In the genomic region with DNA sequence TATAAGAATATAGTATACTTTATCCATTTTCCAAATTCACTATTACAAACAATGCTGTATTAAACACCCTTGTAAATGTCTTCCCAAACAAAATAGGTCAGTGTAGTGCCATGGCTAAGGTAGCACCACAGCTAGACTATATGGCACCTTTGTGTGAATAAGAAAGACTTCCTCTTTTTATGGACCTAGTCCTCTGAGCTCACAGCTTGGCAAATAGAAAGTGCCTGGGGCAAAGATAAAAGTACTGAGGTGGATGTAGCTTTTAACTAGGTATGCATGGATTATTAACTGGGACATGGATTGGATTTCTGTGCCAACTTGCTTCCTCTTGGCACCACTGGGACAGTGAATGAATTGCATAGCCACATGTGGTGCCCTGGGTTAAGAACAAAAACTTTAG, we compare ENCODE assay signal across 30 cellular contexts. TPM values are rescaled to one million over a fixed set of nuclear protein-coding genes. Genes with fewer than 3 reads are reported as not detected.
"Had no signal": no experiment of that assay in that cellular context is flagged by ENCODE, and none has a peak within 500 bp of the region (broad histone marks: within the 10 kb centered on the region; RNA-seq: fewer than 3 reads in every experiment).

No MANE protein-coding gene starts in this region.

- FAIRE-seq: urothelium cell line had no signal

- DNase-seq: dorsolateral prefrontal cortex; effector CD8-positive, alpha-beta T cell; endodermal cell; foreskin fibroblast; gastrocnemius medialis; head of caudate nucleus; kidney; left lung; naive thymus-derived CD8-positive, alpha-beta T cell; nephron progenitor cell; nucleus accumbens; right cardiac atrium; sigmoid colon; stimulated activated CD4-positive, alpha-beta T cell treated with anti-CD3 and anti-CD28 coated beads, Interleukin-2, amount 100 ng/mL, for 24 hours; stimulated activated CD4-positive, alpha-beta T cell treated with anti-CD3 and anti-CD28 coated beads, Interleukin-4, amount 100 ng/mL, for 4 hours; stimulated activated naive CD8-positive, alpha-beta T cell treated with anti-CD3 and anti-CD28 coated beads, Interleukin-15, Interleukin-2, amounts not matched to agents 100 U/mL and 50 U/mL, for 24 hours; substantia nigra; testis; upper lobe of left lung had no signal

- ATAC-seq: esophagus mucosa; gastrocnemius medialis; left lung; naive thymus-derived CD8-positive, alpha-beta T cell; right cardiac atrium; stimulated activated memory B cell treated with anti-CD40 and anti-IgM and Interleukin-4, amounts not matched to agents 10 μg/mL and 1 μg/mL and 100 μg/mL, for 72 hours; stimulated activated naive CD8-positive, alpha-beta T cell treated with anti-CD3 and anti-CD28 coated beads, Interleukin-15, Interleukin-2, amounts not matched to agents 100 U/mL and 50 U/mL, for 24 hours had no signal

RNA-seq across cellular contexts. Expression of gene HRNR, which starts 25.0 kb away (rescaled TPM):
- total RNA-seq: endodermal cell, esophagus mucosa, gastrocnemius medialis, glomerular endothelial cell, kidney, left lung, lung microvascular endothelial cell, mesenteric fat pad, myocyte, osteocyte, right cardiac atrium, sigmoid colon, skeletal muscle tissue, tibial nerve, upper lobe of left lung had no signal

RNA-seq across cellular contexts. Expression of gene RPTN, which starts 40.0 kb away (rescaled TPM):
- total RNA-seq: dorsolateral prefrontal cortex; endodermal cell; gastrocnemius medialis; glomerular endothelial cell; kidney; left lung; lung microvascular endothelial cell; mesenteric fat pad; naive thymus-derived CD8-positive, alpha-beta T cell; osteocyte; prostate gland; right cardiac atrium; sigmoid colon; skeletal muscle tissue; tibial nerve; upper lobe of left lung had no signal
- polyA plus RNA-seq: naive thymus-derived CD8-positive, alpha-beta T cell; right cardiac atrium; sigmoid colon had no signal
